Comparison of ENCODE assay signal across 25 cellular contexts in genomic region chr1:210819266-210819665, GRCh38.
"Had no signal": no experiment of that assay in that cellular context is flagged by ENCODE, and none has a peak within 500 bp of the region (broad histone marks: within the 10 kb centered on the region; RNA-seq: fewer than 3 reads in every experiment).

No MANE protein-coding gene starts in this region.

- DNase-seq: colonic mucosa; cortex of kidney; effector CD8-positive, alpha-beta T cell; effector memory CD8-positive, alpha-beta T cell; endodermal cell; erythroblast; esophagus squamous epithelium; foreskin fibroblast; foreskin melanocyte; gastrocnemius medialis; glutamatergic neuron; head of caudate nucleus; heart right ventricle; hippocampal formation; left cardiac atrium; left lung; left ventricle myocardium superior; lower lobe of right lung; mesenchymal stem cell; mucosa of descending colon had no signal

- H3K27ac Mint-ChIP-seq: dendritic cell treated with granulocyte-macrophage colony-stimulating factor and Interleukin-4, amounts not matched to agents 40 ng/mL and 50 ng/mL, for 4 days; effector memory CD8-positive, alpha-beta T cell; endodermal cell; mesothelial cell of epicardium had no signal

- H3K4me3 Mint-ChIP-seq: dendritic cell treated with granulocyte-macrophage colony-stimulating factor and Interleukin-4, amounts not matched to agents 40 ng/mL and 50 ng/mL, for 4 days; effector memory CD8-positive, alpha-beta T cell; endodermal cell; mesothelial cell of epicardium had no signal

- H3K4me1 Mint-ChIP-seq: mesothelial cell of epicardium had no signal

- H3K36me3 Mint-ChIP-seq: mesothelial cell of epicardium had no signal

- FAIRE-seq: endometrium, islet of Langerhans, keratinocyte had no signal

- H3K9me3 Mint-ChIP-seq: dendritic cell treated with granulocyte-macrophage colony-stimulating factor and Interleukin-4, amounts not matched to agents 40 ng/mL and 50 ng/mL, for 4 days; effector memory CD8-positive, alpha-beta T cell; endodermal cell; mesothelial cell of epicardium had no signal

- H3K27me3 Mint-ChIP-seq: dendritic cell treated with granulocyte-macrophage colony-stimulating factor and Interleukin-4, amounts not matched to agents 40 ng/mL and 50 ng/mL, for 4 days had no signal
